Comparison of ENCODE assay signal across 1 cellular context in the genomic region with DNA sequence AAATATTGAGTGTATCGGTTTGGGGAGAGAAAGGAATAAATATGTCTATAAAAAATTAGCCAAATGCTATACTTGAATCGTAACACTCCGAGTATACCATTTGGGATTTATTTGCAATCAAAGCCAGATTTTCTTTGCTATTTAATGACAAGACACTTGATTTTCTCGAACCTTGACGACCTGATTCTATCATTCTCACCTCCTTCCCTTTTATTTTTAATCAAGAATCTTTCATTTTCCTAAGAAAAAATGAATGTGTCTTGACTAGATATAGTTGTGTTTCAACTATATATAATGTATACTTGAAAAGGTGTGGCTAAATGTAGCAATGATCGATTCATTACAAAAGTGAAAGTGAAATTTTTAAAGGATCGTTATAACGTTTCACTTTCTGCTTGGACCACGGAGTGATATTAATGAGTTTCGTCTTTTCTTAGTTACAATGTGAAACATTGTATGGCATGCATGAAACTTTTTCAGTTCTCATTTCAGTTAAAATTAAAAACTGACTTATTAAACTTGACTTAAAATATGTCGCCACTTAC.
TF ChIP-seq lines count a peak whose summit lies in the region.

No MANE protein-coding gene starts in this region.

TF ChIP-seq in A549, 52 proteins besides CTCF, POLR2A, EP300 and RAD21 (continued from another document):
- TF ChIP-seq FOSL2 (IDR thresholded peaks at IDR 0.05): no peak
- no peak for TF ChIP-seq FOSL2 (CRISPR knock-in tag; IDR thresholded peaks at IDR 0.05)
- TF ChIP-seq, protein P1, sequence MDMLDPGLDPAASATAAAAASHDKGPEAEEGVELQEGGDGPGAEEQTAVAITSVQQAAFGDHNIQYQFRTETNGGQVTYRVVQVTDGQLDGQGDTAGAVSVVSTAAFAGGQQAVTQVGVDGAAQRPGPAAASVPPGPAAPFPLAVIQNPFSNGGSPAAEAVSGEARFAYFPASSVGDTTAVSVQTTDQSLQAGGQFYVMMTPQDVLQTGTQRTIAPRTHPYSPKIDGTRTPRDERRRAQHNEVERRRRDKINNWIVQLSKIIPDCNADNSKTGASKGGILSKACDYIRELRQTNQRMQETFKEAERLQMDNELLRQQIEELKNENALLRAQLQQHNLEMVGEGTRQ (IDR thresholded peaks at IDR 0.05): no peak
- TF ChIP-seq CHD4 (IDR thresholded peaks at IDR 0.05; ENCODE audit: borderline replicate concordance): no peak
- no peak; the same call in 1 of the 2 replicates for TF ChIP-seq PHF8 (IDR thresholded peaks at IDR 0.05; ENCODE audit: borderline replicate concordance, low read depth)
- TF ChIP-seq RFX5 (IDR thresholded peaks at IDR 0.05): no peak
- no peak for TF ChIP-seq HDAC2 (IDR thresholded peaks at IDR 0.05)
- TF ChIP-seq RNF2 (IDR thresholded peaks at IDR 0.05; ENCODE audit: borderline replicate concordance, low read depth): no peak
